In the genomic region with DNA sequence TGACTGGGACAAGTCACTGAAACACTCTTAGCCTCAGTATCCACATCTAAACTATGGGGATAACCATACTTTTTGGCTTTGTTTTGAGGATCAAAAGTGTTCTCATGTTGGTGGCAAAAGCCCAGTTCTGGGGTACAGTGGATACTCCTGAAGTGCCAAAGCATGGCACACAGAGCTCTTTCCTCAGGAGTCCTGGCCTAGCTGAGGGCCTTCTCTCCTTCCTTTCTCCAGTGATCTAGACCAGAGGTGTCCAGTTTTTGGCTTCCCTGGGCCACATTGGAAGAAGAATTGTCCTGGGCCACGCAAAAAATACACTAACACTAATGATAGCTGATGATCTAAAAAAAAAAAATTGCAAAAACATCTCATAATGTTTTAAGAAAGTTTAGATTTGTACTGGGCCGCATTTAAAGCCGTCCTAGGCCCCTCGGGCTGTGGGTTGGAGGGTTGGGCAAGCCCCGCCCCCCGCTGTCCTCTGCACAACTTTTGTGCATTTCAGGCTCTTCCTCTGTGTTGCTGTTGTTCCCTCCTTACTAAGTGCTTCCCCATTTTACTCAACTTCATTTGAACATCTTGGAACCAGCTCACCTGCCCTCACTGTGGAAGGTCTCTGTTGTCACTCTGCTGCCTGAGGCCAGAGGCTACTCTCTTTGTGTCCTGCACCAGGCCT, we compare ENCODE assay signal across 17 cellular contexts.
DNase-seq lines count a peak whose midpoint lies in the region; ATAC-seq and TF ChIP-seq lines count a peak whose summit lies in the region.
"Had no signal": no experiment of that assay in that cellular context is flagged by ENCODE, and none has a peak within 500 bp of the region (broad histone marks: within the 10 kb centered on the region; RNA-seq: fewer than 3 reads in every experiment).

No MANE protein-coding gene starts in this region.

- H3K4me3 ChIP-seq in esophagus muscularis mucosa = no peak overlapping the region
- H3K4me3 ChIP-seq in trophoblast cell (ENCODE audit: low read depth, low read length) = no peak overlapping the region
- H3K4me3 ChIP-seq in tibial nerve = no peak overlapping the region
- H3K4me3 ChIP-seq: BLaER1 had no signal

- no peak overlapping the region for H3K4me2 ChIP-seq in trophoblast cell (ENCODE audit: low read length)
- H3K4me2 ChIP-seq: KMS-11 had no signal

- 90% methylated on average over 6 of the region's 6 CpGs for WGBS in esophagus muscularis mucosa
- no CpG with 5 or more reads among the region's 6 CpGs for WGBS in trophoblast cell (ENCODE audit: extremely low coverage, insufficient coverage, insufficient read length)
- 93 to 94% methylated on average over 6 of the region's 6 CpGs for WGBS in tibial nerve, 2 donors

- peak overlapping the region; percentile 81 for H3K27ac Mint-ChIP-seq in neural crest cell (ENCODE audit: unreplicated experiment)
- H3K27ac Mint-ChIP-seq: CD14-positive monocyte; CD4-positive, alpha-beta memory T cell; H9 had no signal

- H3K27ac ChIP-seq in esophagus muscularis mucosa (replicated peaks in 1 of 4) (no peak overlapping the region), trophoblast cell (ENCODE audit: low read depth, low read length) (no peak overlapping the region), tibial nerve (no peak overlapping the region)
- H3K27ac ChIP-seq: BLaER1, KMS-11 had no signal

- H2BK120ac ChIP-seq in trophoblast cell (ENCODE audit: insufficient read depth, low read length, poor library complexity) = no peak overlapping the region

- H3K27me3 ChIP-seq in esophagus muscularis mucosa (no peaks in the 10 kb centered on the region), trophoblast cell (ENCODE audit: insufficient read depth, low read length) (no peaks in the 10 kb centered on the region), tibial nerve (no peaks in the 10 kb centered on the region)
- H3K27me3 ChIP-seq: BLaER1 had no signal

- no peak overlapping the region for H3K4me3 Mint-ChIP-seq in neural crest cell
- H3K4me3 Mint-ChIP-seq: CD14-positive monocyte; CD4-positive, alpha-beta memory T cell; H9 had no signal

- TF ChIP-seq CTCF in esophagus muscularis mucosa (IDR thresholded peaks at IDR 0.05) = no peak
- no peak for TF ChIP-seq CTCF in neural crest cell (conservative IDR thresholded peaks at IDR 0.05)
- no peak for TF ChIP-seq CTCF in GM20000 (IDR thresholded peaks at IDR 0.05; ENCODE audit: extremely low read depth, missing control alignments)
- no peak for TF ChIP-seq CTCF in tibial nerve (IDR thresholded peaks at IDR 0.05)

- H3K18ac ChIP-seq in trophoblast cell (ENCODE audit: low read length) = no peak overlapping the region

- peaks cover 14% of the 10 kb centered on the region for H3K79me1 ChIP-seq in trophoblast cell (ENCODE audit: low read length)

- no peak overlapping the region for H2AK5ac ChIP-seq in trophoblast cell (ENCODE audit: low read length)

- no peaks in the 10 kb centered on the region for H3K79me2 ChIP-seq in trophoblast cell (ENCODE audit: control insufficient read depth, insufficient read depth, low read length, poor library complexity)

- H3K36me3 ChIP-seq in esophagus muscularis mucosa = no peaks in the 10 kb centered on the region
- no peaks in the 10 kb centered on the region for H3K36me3 ChIP-seq in trophoblast cell (ENCODE audit: control insufficient read depth in 1 of 2, insufficient read depth in 2 of 2, low read length in 2 of 2)
- H3K36me3 ChIP-seq in tibial nerve = no peaks in the 10 kb centered on the region
- H3K36me3 ChIP-seq: BLaER1 had no signal

- H4K8ac ChIP-seq in trophoblast cell (ENCODE audit: low read depth, low read length) = no peak overlapping the region

- no peak overlapping the region for H4K91ac ChIP-seq in trophoblast cell (ENCODE audit: low read depth, low read length)

- no peak overlapping the region for H3K4ac ChIP-seq in trophoblast cell (ENCODE audit: low read depth, low read length)

- H3K9me3 Mint-ChIP-seq in neural crest cell = no peaks in the 10 kb centered on the region
- H3K9me3 Mint-ChIP-seq: CD14-positive monocyte, H9 had no signal

- no peaks in the 10 kb centered on the region for H3K36me3 Mint-ChIP-seq in neural crest cell (ENCODE audit: low read depth)
- H3K36me3 Mint-ChIP-seq: CD14-positive monocyte; CD4-positive, alpha-beta memory T cell had no signal

- peak overlapping the region; percentile 55 for H2BK12ac ChIP-seq in trophoblast cell (ENCODE audit: low read length)

- DNase-seq in ELF-1 (ENCODE audit: low read depth, low spot score) (peak; percentile 33), esophagus muscularis mucosa (ENCODE audit: extremely low spot score) (peak; percentile 62), neural crest cell (ENCODE audit: low read depth, low spot score) (no peak), trophoblast cell (no peak), GM20000 (ENCODE audit: low spot score) (no peak), tibial nerve (ENCODE audit: low spot score in 2 of 2) (no peak)
- DNase-seq: AML-193; Calu3; CD4-positive, alpha-beta memory T cell; DMS 273 treated with DMSO at 0.1 percent for 48 hours; DMS53; GDM1; H9 had no signal

- H2BK5ac ChIP-seq in trophoblast cell (ENCODE audit: low read depth, low read length, poor library complexity) = no peak overlapping the region

- H3K9ac ChIP-seq in trophoblast cell (ENCODE audit: low read length) = no peak overlapping the region
- H3K9ac ChIP-seq: BLaER1, KMS-11 had no signal

- no peak for TF ChIP-seq EP300 in esophagus muscularis mucosa (IDR thresholded peaks at IDR 0.05)
- no peak for TF ChIP-seq EP300 in tibial nerve (IDR thresholded peaks at IDR 0.05)

- H3K14ac ChIP-seq in trophoblast cell (ENCODE audit: low read length) = no peak overlapping the region

- intact Hi-C loops in esophagus muscularis mucosa (cut with DNase I) = no loop called here

- TF ChIP-seq POLR2A in esophagus muscularis mucosa (IDR thresholded peaks at IDR 0.05; ENCODE audit: low read depth) (no peak), tibial nerve (IDR thresholded peaks at IDR 0.05) (no peak)

- no peak overlapping the region for H2AFZ ChIP-seq in trophoblast cell (ENCODE audit: insufficient read depth, low read length, poor library complexity)

- H3K4me1 Mint-ChIP-seq in neural crest cell = peaks cover 80% of the 10 kb centered on the region
- H3K4me1 Mint-ChIP-seq: CD14-positive monocyte; CD4-positive, alpha-beta memory T cell had no signal

- no peak overlapping the region for H3K23ac ChIP-seq in trophoblast cell (ENCODE audit: low read length)

- no peak overlapping the region for H4K12ac ChIP-seq in trophoblast cell (ENCODE audit: low read depth, low read length)

- H3K9me3 ChIP-seq in esophagus muscularis mucosa = no peaks in the 10 kb centered on the region
- H3K9me3 ChIP-seq in trophoblast cell (ENCODE audit: insufficient read depth, low read depth, low read length) = no peaks in the 10 kb centered on the region
- H3K9me3 ChIP-seq in tibial nerve = no peaks in the 10 kb centered on the region
- H3K9me3 ChIP-seq: BLaER1 had no signal

- no peaks in the 10 kb centered on the region for H3K27me3 Mint-ChIP-seq in neural crest cell (ENCODE audit: low read depth)
- H3K27me3 Mint-ChIP-seq: CD4-positive, alpha-beta memory T cell had no signal

- H3K4me1 ChIP-seq in esophagus muscularis mucosa = peaks cover 0 to 12% (median 0%) of the 10 kb centered on the region in 4 donors
- H3K4me1 ChIP-seq in trophoblast cell (ENCODE audit: control insufficient read depth in 1 of 2, insufficient read depth in 2 of 2, low read length in 2 of 2) = peaks cover 27 to 33% of the 10 kb centered on the region in 2 experiments
- H3K4me1 ChIP-seq in tibial nerve = no peaks in the 10 kb centered on the region

- ATAC-seq in HG03565 (IDR thresholded peaks at IDR 0.05; ENCODE audit: unreplicated experiment) = no peak

Comparison
In these comparisons a context has a peak if more than half of its experiments do, and no peak if none do; other contexts are left out.
1. DNase-seq: peak in ELF-1 (single experiment) and esophagus muscularis mucosa (single experiment); none in neural crest cell (single experiment), trophoblast cell (0 of 2), GM20000 (single experiment) and tibial nerve (0 of 2).